7 cellular contexts compared by ENCODE assay signal in the genomic region with DNA sequence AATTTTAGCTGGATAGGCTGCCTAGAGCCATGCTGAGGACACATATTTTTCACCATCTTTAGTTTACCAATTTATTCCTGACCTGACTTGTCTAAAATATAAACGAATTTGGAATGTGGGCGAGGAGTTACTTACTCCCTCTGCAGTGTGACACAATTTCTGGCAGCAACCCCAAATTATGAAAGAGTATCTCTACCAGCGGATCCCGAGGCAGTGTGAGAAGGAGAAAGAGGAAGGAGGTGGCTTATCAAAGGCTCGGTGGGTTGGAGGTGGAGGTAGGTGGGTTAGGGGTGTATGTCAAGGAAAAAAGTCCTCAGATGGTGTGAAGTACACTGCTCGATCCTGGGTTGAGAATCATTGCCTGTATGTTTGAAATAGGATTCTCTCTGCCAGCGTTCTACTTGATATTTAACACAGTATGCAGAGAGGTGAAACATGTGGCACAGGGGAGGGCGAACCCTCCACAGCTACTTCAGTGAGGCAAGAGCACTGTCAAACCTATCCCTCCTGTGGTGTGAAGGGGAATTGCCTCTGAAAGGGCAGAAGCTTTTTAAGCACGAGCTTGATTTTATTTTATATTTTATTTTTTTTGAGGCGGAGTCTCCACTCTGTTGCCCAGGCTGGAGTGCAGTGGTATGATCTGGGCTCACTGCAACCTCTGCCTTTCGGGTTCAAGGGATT.
DNase-seq lines count a peak whose midpoint lies in the region; ATAC-seq and TF ChIP-seq lines count a peak whose summit lies in the region.

No MANE protein-coding gene starts in this region.

- H3K4me1 Mint-ChIP-seq in HFFc6 (ENCODE audit: low read depth): peaks cover 5% of the 10 kb centered on the region; the same call in 1 of the 2 replicates
- peaks cover 5 to 6% of the 10 kb centered on the region in 2 donors for H3K4me1 Mint-ChIP-seq in stimulated activated naive B cell treated with anti-CD40 and anti-IgM and Interleukin-4, amounts not matched to agents 10 μg/mL and 1 μg/mL and 100 μg/mL, for 72 hours

- H3K27me3 ChIP-seq in left ventricle myocardium inferior (ENCODE audit: low read depth): no peaks in the 10 kb centered on the region

- peaks cover 10% of the 10 kb centered on the region for H3K36me3 ChIP-seq in left ventricle myocardium inferior

- peaks cover 2% of the 10 kb centered on the region for H3K27me3 Mint-ChIP-seq in HFFc6 (ENCODE audit: insufficient read depth)
- peaks cover 18 to 34% of the 10 kb centered on the region in 2 donors for H3K27me3 Mint-ChIP-seq in stimulated activated naive B cell treated with anti-CD40 and anti-IgM and Interleukin-4, amounts not matched to agents 10 μg/mL and 1 μg/mL and 100 μg/mL, for 72 hours

- H3K4me3 Mint-ChIP-seq in HFFc6: no peak overlapping the region
- H3K4me3 Mint-ChIP-seq in stimulated activated naive B cell treated with anti-CD40 and anti-IgM and Interleukin-4, amounts not matched to agents 10 μg/mL and 1 μg/mL and 100 μg/mL, for 72 hours: no peak overlapping the region

- TF ChIP-seq CTCF in GM13977 (IDR thresholded peaks at IDR 0.05; ENCODE audit: extremely low read depth, insufficient read depth, missing control alignments) (peak; percentile 33), HFFc6 (IDR thresholded peaks at IDR 0.05) (peak; percentile 63), left ventricle myocardium inferior (IDR thresholded peaks at IDR 0.05; ENCODE audit: borderline replicate concordance) (peak; percentile 45)

- DNase-seq in GM13977 (ENCODE audit: low spot score) (peak; percentile 61), HFFc6 (peak; percentile 9), NCI-H2171 treated with DMSO at 0.1 percent for 48 hours (lab: John Stamatoyannopoulos, UW) (peak; percentile 71), left ventricle myocardium inferior (no peak), mucosa of gallbladder (ENCODE audit: low spot score) (no peak)
- DNase-seq in activated T-cell treated with anti-CD3 and anti-CD28 coated beads, Interleukin-2, amount 50 U/mL, for 48 hours: peak; percentile 24 to 36
- no peak for DNase-seq in stimulated activated naive B cell treated with anti-CD40 and anti-IgM and Interleukin-4, amounts not matched to agents 10 μg/mL and 1 μg/mL and 100 μg/mL, for 72 hours

- H3K36me3 Mint-ChIP-seq in HFFc6 (ENCODE audit: low read depth): no peaks in the 10 kb centered on the region
- no peaks in the 10 kb centered on the region for H3K36me3 Mint-ChIP-seq in stimulated activated naive B cell treated with anti-CD40 and anti-IgM and Interleukin-4, amounts not matched to agents 10 μg/mL and 1 μg/mL and 100 μg/mL, for 72 hours

- peak overlapping the region; percentile 3 for H3K27ac ChIP-seq in left ventricle myocardium inferior (replicated peaks)

- no peak overlapping the region for H3K27ac Mint-ChIP-seq in HFFc6
- no peak overlapping the region for H3K27ac Mint-ChIP-seq in stimulated activated naive B cell treated with anti-CD40 and anti-IgM and Interleukin-4, amounts not matched to agents 10 μg/mL and 1 μg/mL and 100 μg/mL, for 72 hours

- in situ Hi-C loops in GM13977 (cut with MboI; ENCODE audit: low pct_unique_long_range_greater_than_20kb, low sequenced_read_pairs, unreplicated experiment): no loop called here

- H3K4me3 ChIP-seq in left ventricle myocardium inferior: no peak overlapping the region

- no peaks in the 10 kb centered on the region for H3K4me1 ChIP-seq in left ventricle myocardium inferior

- intact Hi-C loops in left ventricle myocardium inferior (cut with micrococcal nuclease): no loop called here

- no peaks in the 10 kb centered on the region for H3K9me3 Mint-ChIP-seq in HFFc6
- H3K9me3 Mint-ChIP-seq in stimulated activated naive B cell treated with anti-CD40 and anti-IgM and Interleukin-4, amounts not matched to agents 10 μg/mL and 1 μg/mL and 100 μg/mL, for 72 hours: peaks cover 0 to 2% of the 10 kb centered on the region in 2 donors

- no peaks in the 10 kb centered on the region for H3K9me3 ChIP-seq in left ventricle myocardium inferior (replicated peaks)

- ATAC-seq in stimulated activated naive B cell treated with anti-CD40 and anti-IgM and Interleukin-4, amounts not matched to agents 10 μg/mL and 1 μg/mL and 100 μg/mL, for 72 hours (replicated peaks): peak; percentile 68 to 90

Comparison
In these comparisons a context has a peak if more than half of its experiments do, and no peak if none do; other contexts are left out.
1. DNase-seq: peak in GM13977 (single experiment), HFFc6 (single experiment), NCI-H2171 treated with DMSO at 0.1 percent for 48 hours (single experiment) and activated T-cell treated with anti-CD3 and anti-CD28 coated beads, Interleukin-2, amount 50 U/mL, for 48 hours (2 of 2); none in left ventricle myocardium inferior (single experiment), stimulated activated naive B cell treated with anti-CD40 and anti-IgM and Interleukin-4, amounts not matched to agents 10 μg/mL and 1 μg/mL and 100 μg/mL, for 72 hours (single experiment) and mucosa of gallbladder (single experiment).
2. Peak in every context shown above with its lines, with median percentiles within 50 percentile points of each other: CTCF ChIP-seq.